In genomic region chr7:20280475-20281351, GRCh38 we compare ENCODE assay signal across 12 cellular contexts. TPM values are rescaled to one million over a fixed set of nuclear protein-coding genes. Genes with fewer than 3 reads are reported as not detected.
A peak's percentile ranks its signal among the peaks of the same experiment; 100 is the strongest.
DNase-seq lines count a peak whose midpoint lies in the region; TF ChIP-seq lines count a peak whose summit lies in the region.
"Had no signal": no experiment of that assay in that cellular context is flagged by ENCODE, and none has a peak within 500 bp of the region (broad histone marks: within the 10 kb centered on the region; RNA-seq: fewer than 3 reads in every experiment).

No MANE protein-coding gene starts in this region.

- DNase-seq in AG08395 (ENCODE audit: low spot score) (peak; percentile 54), GM04504 (ENCODE audit: low read depth) (peak; percentile 44), SK-N-MC (ENCODE audit: low read depth, low spot score) (peak; percentile 14), fibroblast of lung (ENCODE audit: low read depth in 2 of 2) (peak; percentile 91), thyroid gland (no peak), ureter (ENCODE audit: low spot score) (no peak), superior temporal gyrus (ENCODE audit: extremely low spot score) (no peak)
- DNase-seq in stimulated activated CD4-positive, alpha-beta T cell treated with anti-CD3 and anti-CD28 coated beads, Interleukin-1b, Interleukin-23, amount 100 ng/mL, for 48 hours: no peak
- DNase-seq: activated gamma-delta T cell treated with Interleukin-2 at 50 U/mL for 16 hours, heart right ventricle, MG63 had no signal

- H3K27me3 ChIP-seq in fibroblast of lung (ENCODE audit: control insufficient read depth, insufficient read depth, low read length): no peaks in the 10 kb centered on the region
- no peaks in the 10 kb centered on the region for H3K27me3 ChIP-seq in thyroid gland
- H3K27me3 ChIP-seq: heart right ventricle, MG63 had no signal

- H3K79me2 ChIP-seq in fibroblast of lung (ENCODE audit: control insufficient read depth, insufficient read depth, low read length): no peaks in the 10 kb centered on the region

- intact Hi-C loops in thyroid gland (cut with DNase I): no loop called here

- H3K4me2 ChIP-seq in fibroblast of lung (ENCODE audit: extremely low read depth, insufficient read depth, low read length): no peak overlapping the region

- H3K9me3 ChIP-seq in SK-N-MC (ENCODE audit: low read depth, low read length) (no peaks in the 10 kb centered on the region), fibroblast of lung (ENCODE audit: control insufficient read depth, insufficient read depth, low read depth, low read length) (no peaks in the 10 kb centered on the region), thyroid gland (no peaks in the 10 kb centered on the region)
- H3K9me3 ChIP-seq: heart right ventricle, MG63 had no signal

- H3K9ac ChIP-seq in SK-N-MC (ENCODE audit: insufficient read length) (no peak overlapping the region), fibroblast of lung (ENCODE audit: insufficient read depth, low read length) (no peak overlapping the region)

- H3K36me3 ChIP-seq in SK-N-MC (ENCODE audit: insufficient read depth, low read length) (no peaks in the 10 kb centered on the region), fibroblast of lung (ENCODE audit: control insufficient read depth, insufficient read depth, low read length) (no peaks in the 10 kb centered on the region), thyroid gland (no peaks in the 10 kb centered on the region)
- H3K36me3 ChIP-seq: heart right ventricle, MG63 had no signal

- TF ChIP-seq POLR2A in thyroid gland (IDR thresholded peaks at IDR 0.05): no peak

- H3K4me3 ChIP-seq in SK-N-MC (no peak overlapping the region), fibroblast of lung (replicated peaks in 1 of 4; ENCODE audit: control extremely low read depth in 1 of 4, insufficient read depth in 1 of 4, low read depth in 3 of 4, low read length in 4 of 4) (no peak overlapping the region), thyroid gland (replicated peaks in 1 of 3) (no peak overlapping the region)
- H3K4me3 ChIP-seq: heart right ventricle, lung, MG63 had no signal

- H4K20me1 ChIP-seq in fibroblast of lung (ENCODE audit: control insufficient read depth, extremely low read depth, insufficient read depth, low read length): no peaks in the 10 kb centered on the region

- H2AFZ ChIP-seq in fibroblast of lung (ENCODE audit: low read length): no peak overlapping the region

- H3K4me1 ChIP-seq in fibroblast of lung (ENCODE audit: control insufficient read depth, extremely low read depth, insufficient read depth, low read length): no peaks in the 10 kb centered on the region
- H3K4me1 ChIP-seq in thyroid gland: no peaks in the 10 kb centered on the region
- H3K4me1 ChIP-seq: heart right ventricle had no signal

- H3K27ac ChIP-seq in SK-N-MC (peak overlapping the region; percentile 71; the same call in 1 of the 2 replicates), fibroblast of lung (ENCODE audit: insufficient read depth, low read length) (no peak overlapping the region), thyroid gland (no peak overlapping the region)
- H3K27ac ChIP-seq: heart right ventricle had no signal

- WGBS in thyroid gland, 2 donors: 68 to 71% methylated on average over 8 of the region's 8 CpGs

- TF ChIP-seq CTCF in fibroblast of lung (conservative IDR thresholded peaks at IDR 0.05 in 1 of 2, IDR thresholded peaks at IDR 0.05 in 1 of 2; ENCODE audit: low read depth in 1 of 2, low read length in 2 of 2): no peak
- no peak for TF ChIP-seq CTCF in thyroid gland (IDR thresholded peaks at IDR 0.05)

RNA-seq across cellular contexts. Expression of gene ITGB8, which starts 50.0 kb away (rescaled TPM):
- total RNA-seq in fibroblast of lung: 41.6 and 100 TPM in 2 replicates
- 3.8 and 10.8 TPM in 2 replicates for polyA plus RNA-seq in fibroblast of lung
- 2.1 and 5.3 TPM in 2 replicates for polyA plus RNA-seq in fibroblast of lung (2012)
- polyA minus RNA-seq in fibroblast of lung (ENCODE audit: low replicate concordance): 1.3 and 13.3 TPM in 2 replicates
- 10 to 100 TPM; 14.0 to 33.6 (median 17.7) TPM for total RNA-seq in thyroid gland
- 48.5 TPM for total RNA-seq in ureter

Comparison
In these comparisons a context has a peak if more than half of its experiments do, and no peak if none do; other contexts are left out.
1. DNase-seq: peak in AG08395 (single experiment), GM04504 (single experiment), SK-N-MC (single experiment) and fibroblast of lung (2 of 2); none in thyroid gland (0 of 2), ureter (single experiment), stimulated activated CD4-positive, alpha-beta T cell treated with anti-CD3 and anti-CD28 coated beads, Interleukin-1b, Interleukin-23, amount 100 ng/mL, for 48 hours (single experiment) and superior temporal gyrus (single experiment).